ENCODE assay signal across 9 cellular contexts in genomic region chr15:76987896-76988860, GRCh38. TPM values are rescaled to one million over a fixed set of nuclear protein-coding genes. Genes with fewer than 3 reads are reported as not detected.
A peak's percentile ranks its signal among the peaks of the same experiment; 100 is the strongest.
DNase-seq lines count a peak whose midpoint lies in the region; ATAC-seq lines count a peak whose summit lies in the region.
"Had no signal": no experiment of that assay in that cellular context is flagged by ENCODE, and none has a peak within 500 bp of the region (broad histone marks: within the 10 kb centered on the region; RNA-seq: fewer than 3 reads in every experiment).

No MANE protein-coding gene starts in this region.

- peaks cover 60% of the 10 kb centered on the region for H3K4me1 Mint-ChIP-seq in stimulated activated naive CD8-positive, alpha-beta T cell treated with anti-CD3 and anti-CD28 coated beads, Interleukin-15, Interleukin-2, amounts not matched to agents 100 ng/mL and 50 ng/mL, for 24 hours (ENCODE audit: low read depth)

- ATAC-seq in GM19023 (IDR thresholded peaks at IDR 0.05; ENCODE audit: unreplicated experiment): peak; percentile 72
- peak; percentile 81 for ATAC-seq in HG02973 (IDR thresholded peaks at IDR 0.05; ENCODE audit: unreplicated experiment)
- ATAC-seq in left cardiac atrium: peak; percentile 69 to 86

- no peaks in the 10 kb centered on the region for H3K9me3 Mint-ChIP-seq in stimulated activated naive CD8-positive, alpha-beta T cell treated with anti-CD3 and anti-CD28 coated beads, Interleukin-15, Interleukin-2, amounts not matched to agents 100 ng/mL and 50 ng/mL, for 24 hours

- peak; percentile 86 for DNase-seq in UCSD-AML1 (lab: John Stamatoyannopoulos, UW; ENCODE audit: unreplicated experiment)
- DNase-seq in left cardiac atrium: peak; percentile 71
- DNase-seq in RPMI8226: no peak
- no peak for DNase-seq in activated gamma-delta T cell treated with Interleukin-2 at 50 U/mL for 16 hours
- DNase-seq in caudate nucleus (lab: John Stamatoyannopoulos, UW): no peak

- H3K27ac Mint-ChIP-seq in stimulated activated naive CD8-positive, alpha-beta T cell treated with anti-CD3 and anti-CD28 coated beads, Interleukin-15, Interleukin-2, amounts not matched to agents 100 ng/mL and 50 ng/mL, for 24 hours: peak overlapping the region; percentile 99

- intact Hi-C loops in left cardiac atrium (cut with DNase I): no loop called here

- H3K27me3 Mint-ChIP-seq in stimulated activated naive CD8-positive, alpha-beta T cell treated with anti-CD3 and anti-CD28 coated beads, Interleukin-15, Interleukin-2, amounts not matched to agents 100 ng/mL and 50 ng/mL, for 24 hours: no peaks in the 10 kb centered on the region

- no peaks in the 10 kb centered on the region for H3K36me3 Mint-ChIP-seq in stimulated activated naive CD8-positive, alpha-beta T cell treated with anti-CD3 and anti-CD28 coated beads, Interleukin-15, Interleukin-2, amounts not matched to agents 100 ng/mL and 50 ng/mL, for 24 hours (ENCODE audit: low read depth)

- H3K4me3 Mint-ChIP-seq in stimulated activated naive CD8-positive, alpha-beta T cell treated with anti-CD3 and anti-CD28 coated beads, Interleukin-15, Interleukin-2, amounts not matched to agents 100 ng/mL and 50 ng/mL, for 24 hours: peak overlapping the region; percentile 76

- no peak overlapping the region for H3K27ac ChIP-seq in caudate nucleus (ENCODE audit: low read depth, low read length)
- H3K27ac ChIP-seq: epithelial cell of prostate had no signal

RNA-seq across cellular contexts. Expression of gene PSTPIP1, which starts 6.7 kb away (rescaled TPM):
- 10 to 100 TPM in 1 of 2 donors, 1 to 10 TPM in 1; 6.1 to 14.1 TPM for total RNA-seq in left cardiac atrium

RNA-seq across cellular contexts. Expression of gene RCN2, which starts 56.6 kb away (rescaled TPM):
- total RNA-seq in left cardiac atrium: 10 to 100 TPM; 20.9 to 26.7 TPM

Comparison
In these comparisons a context has a peak if more than half of its experiments do, and no peak if none do; other contexts are left out.
1. DNase-seq: peak in UCSD-AML1 (single experiment) and left cardiac atrium (single experiment); none in RPMI8226 (single experiment), activated gamma-delta T cell treated with Interleukin-2 at 50 U/mL for 16 hours (single experiment) and caudate nucleus (0 of 61).
2. Peak in every context shown above with its lines, with median percentiles within 50 percentile points of each other: ATAC-seq.